ENCODE assay signal across 1 cellular context in the genomic region with DNA sequence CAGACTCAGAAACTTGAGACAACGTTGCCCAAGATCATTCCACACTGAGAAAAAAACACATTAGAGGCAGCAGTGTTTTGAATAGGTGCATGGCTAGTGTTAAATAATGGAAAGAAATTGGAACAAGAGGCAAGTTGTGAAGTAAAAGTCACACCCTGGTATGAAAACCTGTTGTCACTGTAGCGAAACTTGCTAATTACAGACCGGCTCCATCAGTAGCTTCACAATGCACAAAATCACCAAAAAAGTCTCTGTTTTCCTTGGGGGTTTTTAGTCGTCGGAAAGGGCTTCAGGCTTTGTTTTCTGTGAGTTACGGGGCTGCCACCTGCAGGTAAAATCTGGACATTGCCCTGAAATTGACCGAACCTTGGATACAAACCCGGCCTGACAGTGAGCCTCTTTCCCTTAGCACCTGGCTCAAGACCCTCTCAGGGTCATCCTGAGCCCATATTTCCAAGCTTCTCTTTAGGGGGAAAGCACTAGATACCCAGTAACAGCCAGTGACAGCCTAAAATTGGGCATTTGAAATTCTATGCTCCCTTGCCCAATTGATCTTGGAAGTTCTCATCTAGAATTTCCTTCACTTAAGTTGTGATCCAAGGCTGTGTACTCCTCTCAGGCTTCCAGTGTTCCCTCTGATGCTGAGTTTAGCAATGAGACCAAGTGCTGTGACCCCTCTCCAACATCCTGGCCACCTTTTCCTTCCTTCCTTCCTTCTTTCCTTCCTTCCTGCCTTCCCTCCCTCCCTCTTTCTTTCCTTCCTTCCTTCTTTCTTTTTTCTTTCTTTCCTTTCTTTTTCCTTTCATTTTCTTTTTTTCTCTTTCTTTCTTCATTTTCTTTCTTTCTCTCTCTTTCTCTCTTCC.
TF ChIP-seq lines count a peak whose summit lies in the region.

No MANE protein-coding gene starts in this region.

TF ChIP-seq in K562, 482 proteins besides CTCF, POLR2A, EP300 and RAD21 (continued from another document and continues in another):
- TF ChIP-seq ZMIZ1 (IDR thresholded peaks at IDR 0.05; ENCODE audit: low read depth in 2 of 2, low read length in 2 of 2) (peak in 1 of 2 experiments; percentile 43; a peak in 1 of 4 replicates), HNRNPUL1 (IDR thresholded peaks at IDR 0.05; ENCODE audit: low read length) (no peak), ARNT (IDR thresholded peaks at IDR 0.05) (no peak), JUND (IDR thresholded peaks at IDR 0.05; ENCODE audit: borderline replicate concordance, low read depth, low read length) (peak; percentile 57; the same call in 1 of the 2 replicates), JUND (tag; IDR thresholded peaks at IDR 0.05; ENCODE audit: borderline replicate concordance, low read depth, low read length) (0 out of 3 replicates have a peak, but pooled peaks have one; percentile 15), ZNF3 (CRISPR knock-in tag; IDR thresholded peaks at IDR 0.05) (no peak), POLR2G (IDR thresholded peaks at IDR 0.05; ENCODE audit: low read depth, low read length) (no peak), CAMTA2 (CRISPR knock-in tag; conservative IDR thresholded peaks at IDR 0.05) (no peak), ADNP (tag; IDR thresholded peaks at IDR 0.05) (no peak), ZNF764 (CRISPR knock-in tag; IDR thresholded peaks at IDR 0.05; ENCODE audit: low read depth) (no peak), ZNF311 (CRISPR knock-in tag; IDR thresholded peaks at IDR 0.05) (no peak), NCOA1 (IDR thresholded peaks at IDR 0.05; ENCODE audit: low read depth) (no peak), FOXA1 (IDR thresholded peaks at IDR 0.05; ENCODE audit: borderline replicate concordance) (no peak), YBX1 (IDR thresholded peaks at IDR 0.05) (no peak), CCAR2 (IDR thresholded peaks at IDR 0.05; ENCODE audit: low read depth, low read length) (no peak), YY1 (IDR thresholded peaks at IDR 0.05; ENCODE audit: borderline replicate concordance in 1 of 3, control insufficient read depth in 1 of 3, extremely low read depth in 1 of 3, insufficient read depth in 3 of 3, insufficient read length in 1 of 3, insufficient replicate concordance in 2 of 3, low read depth in 1 of 3, low read length in 2 of 3) (no peak), EZH2 (IDR thresholded peaks at IDR 0.05; ENCODE audit: borderline replicate concordance, low read depth, low read length) (no peak), SP1 (CRISPR knock-in tag; IDR thresholded peaks at IDR 0.05) (peak; percentile 56; the same call in 1 of the 2 replicates), NKRF (IDR thresholded peaks at IDR 0.05; ENCODE audit: borderline replicate concordance) (no peak), ZNF239 (CRISPR knock-in tag; IDR thresholded peaks at IDR 0.05) (no peak), GABPB2 (CRISPR knock-in tag; conservative IDR thresholded peaks at IDR 0.05) (no peak), CREM (IDR thresholded peaks at IDR 0.05; ENCODE audit: low read depth) (no peak), HNRNPLL (IDR thresholded peaks at IDR 0.05; ENCODE audit: low read depth, low read length, poor library complexity, severe bottlenecking) (no peak), HDAC8 (tag; IDR thresholded peaks at IDR 0.05) (no peak), USF1 (CRISPR knock-in tag; IDR thresholded peaks at IDR 0.05) (no peak), LEF1 (IDR thresholded peaks at IDR 0.05) (no peak), U2AF2 (optimal IDR thresholded peaks at IDR 0.05; ENCODE audit: low read depth, low read length) (no peak), SRF (CRISPR knock-in tag; IDR thresholded peaks at IDR 0.05) (0 out of 4 replicates have a peak, but pooled peaks of 1 of the 2 experiments have one; percentile 12), ZNF785 (CRISPR knock-in tag; IDR thresholded peaks at IDR 0.05) (no peak), CBFB (CRISPR knock-in tag; IDR thresholded peaks at IDR 0.05) (no peak), NELFE (IDR thresholded peaks at IDR 0.05; ENCODE audit: insufficient read depth, insufficient read length) (no peak), ZNF584 (CRISPR knock-in tag; IDR thresholded peaks at IDR 0.05; ENCODE audit: low read depth) (no peak), KDM4B (IDR thresholded peaks at IDR 0.05; ENCODE audit: borderline replicate concordance in 2 of 2, low read depth in 1 of 2) (no peak), ZNF766 (CRISPR knock-in tag; conservative IDR thresholded peaks at IDR 0.05) (no peak), TAF15 (IDR thresholded peaks at IDR 0.05; ENCODE audit: low read depth, low read length) (no peak), ZNF57 (CRISPR knock-in tag; IDR thresholded peaks at IDR 0.05) (no peak), HIVEP1 (CRISPR knock-in tag; IDR thresholded peaks at IDR 0.05) (no peak), NFIC (IDR thresholded peaks at IDR 0.05) (no peak), ZNF699 (CRISPR knock-in tag; IDR thresholded peaks at IDR 0.05; ENCODE audit: insufficient replicate concordance) (no peak), SOX6 (IDR thresholded peaks at IDR 0.05) (peak; percentile 22; the same call in 1 of the 2 replicates), PHF21A (IDR thresholded peaks at IDR 0.05; ENCODE audit: borderline replicate concordance, low read depth) (no peak), ZBTB1 (CRISPR knock-in tag; IDR thresholded peaks at IDR 0.05; ENCODE audit: borderline replicate concordance, low read depth) (no peak), PTRF (tag; IDR thresholded peaks at IDR 0.05) (no peak), BRF1 (IDR thresholded peaks at IDR 0.05; ENCODE audit: borderline replicate concordance, extremely low read depth, insufficient read length) (no peak), ARHGAP35 (IDR thresholded peaks at IDR 0.05; ENCODE audit: partially characterized antibody) (peak; percentile 4), ETV6 (IDR thresholded peaks at IDR 0.05; ENCODE audit: borderline replicate concordance in 1 of 2, low read depth in 2 of 2, low read length in 1 of 2) (no peak), ETV6 (CRISPR knock-in tag; IDR thresholded peaks at IDR 0.05; ENCODE audit: borderline replicate concordance) (no peak), ZFP30 (CRISPR knock-in tag; IDR thresholded peaks at IDR 0.05; ENCODE audit: borderline replicate concordance) (no peak), DEAF1 (CRISPR knock-in tag; IDR thresholded peaks at IDR 0.05) (peak; percentile 94), MTA1 (IDR thresholded peaks at IDR 0.05; ENCODE audit: borderline replicate concordance) (0 out of 2 replicates have a peak, but pooled peaks have one; percentile 15)
- TF ChIP-seq, protein P1, sequence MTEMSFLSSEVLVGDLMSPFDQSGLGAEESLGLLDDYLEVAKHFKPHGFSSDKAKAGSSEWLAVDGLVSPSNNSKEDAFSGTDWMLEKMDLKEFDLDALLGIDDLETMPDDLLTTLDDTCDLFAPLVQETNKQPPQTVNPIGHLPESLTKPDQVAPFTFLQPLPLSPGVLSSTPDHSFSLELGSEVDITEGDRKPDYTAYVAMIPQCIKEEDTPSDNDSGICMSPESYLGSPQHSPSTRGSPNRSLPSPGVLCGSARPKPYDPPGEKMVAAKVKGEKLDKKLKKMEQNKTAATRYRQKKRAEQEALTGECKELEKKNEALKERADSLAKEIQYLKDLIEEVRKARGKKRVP (CRISPR knock-in tag; IDR thresholded peaks at IDR 0.05): no peak
- TF ChIP-seq, protein P2, sequence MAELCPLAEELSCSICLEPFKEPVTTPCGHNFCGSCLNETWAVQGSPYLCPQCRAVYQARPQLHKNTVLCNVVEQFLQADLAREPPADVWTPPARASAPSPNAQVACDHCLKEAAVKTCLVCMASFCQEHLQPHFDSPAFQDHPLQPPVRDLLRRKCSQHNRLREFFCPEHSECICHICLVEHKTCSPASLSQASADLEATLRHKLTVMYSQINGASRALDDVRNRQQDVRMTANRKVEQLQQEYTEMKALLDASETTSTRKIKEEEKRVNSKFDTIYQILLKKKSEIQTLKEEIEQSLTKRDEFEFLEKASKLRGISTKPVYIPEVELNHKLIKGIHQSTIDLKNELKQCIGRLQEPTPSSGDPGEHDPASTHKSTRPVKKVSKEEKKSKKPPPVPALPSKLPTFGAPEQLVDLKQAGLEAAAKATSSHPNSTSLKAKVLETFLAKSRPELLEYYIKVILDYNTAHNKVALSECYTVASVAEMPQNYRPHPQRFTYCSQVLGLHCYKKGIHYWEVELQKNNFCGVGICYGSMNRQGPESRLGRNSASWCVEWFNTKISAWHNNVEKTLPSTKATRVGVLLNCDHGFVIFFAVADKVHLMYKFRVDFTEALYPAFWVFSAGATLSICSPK (IDR thresholded peaks at IDR 0.05; ENCODE audit: borderline replicate concordance): peak; percentile 99
- TF ChIP-seq, protein P3, sequence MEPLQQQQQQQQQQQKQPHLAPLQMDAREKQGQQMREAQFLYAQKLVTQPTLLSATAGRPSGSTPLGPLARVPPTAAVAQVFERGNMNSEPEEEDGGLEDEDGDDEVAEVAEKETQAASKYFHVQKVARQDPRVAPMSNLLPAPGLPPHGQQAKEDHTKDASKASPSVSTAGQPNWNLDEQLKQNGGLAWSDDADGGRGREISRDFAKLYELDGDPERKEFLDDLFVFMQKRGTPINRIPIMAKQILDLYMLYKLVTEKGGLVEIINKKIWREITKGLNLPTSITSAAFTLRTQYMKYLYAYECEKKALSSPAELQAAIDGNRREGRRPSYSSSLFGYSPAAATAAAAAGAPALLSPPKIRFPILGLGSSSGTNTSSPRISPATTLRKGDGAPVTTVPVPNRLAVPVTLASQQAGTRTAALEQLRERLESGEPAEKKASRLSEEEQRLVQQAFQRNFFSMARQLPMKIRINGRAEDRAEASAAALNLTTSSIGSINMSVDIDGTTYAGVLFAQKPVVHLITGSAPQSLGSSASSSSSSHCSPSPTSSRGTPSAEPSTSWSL (CRISPR knock-in tag; IDR thresholded peaks at IDR 0.05; ENCODE audit: borderline replicate concordance): no peak
- TF ChIP-seq, protein P4, sequence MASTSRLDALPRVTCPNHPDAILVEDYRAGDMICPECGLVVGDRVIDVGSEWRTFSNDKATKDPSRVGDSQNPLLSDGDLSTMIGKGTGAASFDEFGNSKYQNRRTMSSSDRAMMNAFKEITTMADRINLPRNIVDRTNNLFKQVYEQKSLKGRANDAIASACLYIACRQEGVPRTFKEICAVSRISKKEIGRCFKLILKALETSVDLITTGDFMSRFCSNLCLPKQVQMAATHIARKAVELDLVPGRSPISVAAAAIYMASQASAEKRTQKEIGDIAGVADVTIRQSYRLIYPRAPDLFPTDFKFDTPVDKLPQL (IDR thresholded peaks at IDR 0.05; ENCODE audit: extremely low read depth, insufficient read length): no peak
